Comparison of ENCODE assay signal across 1 cellular context in the genomic region with DNA sequence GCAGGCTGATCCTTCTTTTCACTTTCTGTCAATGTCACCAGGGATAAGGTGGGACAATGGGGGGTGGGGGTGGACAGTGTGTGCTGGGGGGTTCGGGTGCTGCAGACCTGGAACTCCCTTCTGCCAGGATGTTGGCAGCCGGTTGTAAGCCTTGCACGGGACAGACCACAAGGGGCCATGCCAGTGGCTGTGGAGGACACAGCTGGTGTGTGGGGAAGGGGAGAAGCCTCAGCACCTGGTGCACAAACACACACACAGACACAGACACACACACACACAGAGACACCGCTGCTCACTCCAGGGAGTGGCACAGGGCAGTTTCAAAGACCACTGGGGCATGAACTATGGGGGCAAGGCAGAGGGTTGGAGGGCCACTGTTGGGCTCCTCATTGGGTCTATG.
A peak's percentile ranks its signal among the peaks of the same experiment; 100 is the strongest.
TF ChIP-seq lines count a peak whose summit lies in the region.

No MANE protein-coding gene starts in this region.

TF ChIP-seq in K562, 482 proteins besides CTCF, POLR2A, EP300 and RAD21 (continued from another document):
- TF ChIP-seq, protein P1, sequence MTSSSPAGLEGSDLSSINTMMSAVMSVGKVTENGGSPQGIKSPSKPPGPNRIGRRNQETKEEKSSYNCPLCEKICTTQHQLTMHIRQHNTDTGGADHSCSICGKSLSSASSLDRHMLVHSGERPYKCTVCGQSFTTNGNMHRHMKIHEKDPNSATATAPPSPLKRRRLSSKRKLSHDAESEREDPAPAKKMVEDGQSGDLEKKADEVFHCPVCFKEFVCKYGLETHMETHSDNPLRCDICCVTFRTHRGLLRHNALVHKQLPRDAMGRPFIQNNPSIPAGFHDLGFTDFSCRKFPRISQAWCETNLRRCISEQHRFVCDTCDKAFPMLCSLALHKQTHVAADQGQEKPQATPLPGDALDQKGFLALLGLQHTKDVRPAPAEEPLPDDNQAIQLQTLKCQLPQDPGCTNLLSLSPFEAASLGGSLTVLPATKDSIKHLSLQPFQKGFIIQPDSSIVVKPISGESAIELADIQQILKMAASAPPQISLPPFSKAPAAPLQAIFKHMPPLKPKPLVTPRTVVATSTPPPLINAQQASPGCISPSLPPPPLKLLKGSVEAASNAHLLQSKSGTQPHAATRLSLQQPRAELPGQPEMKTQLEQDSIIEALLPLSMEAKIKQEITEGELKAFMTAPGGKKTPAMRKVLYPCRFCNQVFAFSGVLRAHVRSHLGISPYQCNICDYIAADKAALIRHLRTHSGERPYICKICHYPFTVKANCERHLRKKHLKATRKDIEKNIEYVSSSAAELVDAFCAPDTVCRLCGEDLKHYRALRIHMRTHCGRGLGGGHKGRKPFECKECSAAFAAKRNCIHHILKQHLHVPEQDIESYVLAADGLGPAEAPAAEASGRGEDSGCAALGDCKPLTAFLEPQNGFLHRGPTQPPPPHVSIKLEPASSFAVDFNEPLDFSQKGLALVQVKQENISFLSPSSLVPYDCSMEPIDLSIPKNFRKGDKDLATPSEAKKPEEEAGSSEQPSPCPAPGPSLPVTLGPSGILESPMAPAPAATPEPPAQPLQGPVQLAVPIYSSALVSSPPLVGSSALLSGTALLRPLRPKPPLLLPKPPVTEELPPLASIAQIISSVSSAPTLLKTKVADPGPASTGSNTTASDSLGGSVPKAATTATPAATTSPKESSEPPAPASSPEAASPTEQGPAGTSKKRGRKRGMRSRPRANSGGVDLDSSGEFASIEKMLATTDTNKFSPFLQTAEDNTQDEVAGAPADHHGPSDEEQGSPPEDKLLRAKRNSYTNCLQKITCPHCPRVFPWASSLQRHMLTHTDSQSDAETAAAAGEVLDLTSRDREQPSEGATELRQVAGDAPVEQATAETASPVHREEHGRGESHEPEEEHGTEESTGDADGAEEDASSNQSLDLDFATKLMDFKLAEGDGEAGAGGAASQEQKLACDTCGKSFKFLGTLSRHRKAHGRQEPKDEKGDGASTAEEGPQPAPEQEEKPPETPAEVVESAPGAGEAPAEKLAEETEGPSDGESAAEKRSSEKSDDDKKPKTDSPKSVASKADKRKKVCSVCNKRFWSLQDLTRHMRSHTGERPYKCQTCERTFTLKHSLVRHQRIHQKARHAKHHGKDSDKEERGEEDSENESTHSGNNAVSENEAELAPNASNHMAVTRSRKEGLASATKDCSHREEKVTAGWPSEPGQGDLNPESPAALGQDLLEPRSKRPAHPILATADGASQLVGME (CRISPR knock-in tag; IDR thresholded peaks at IDR 0.05), result no peak
- no peak for TF ChIP-seq SAFB2 (IDR thresholded peaks at IDR 0.05; ENCODE audit: borderline replicate concordance, low read depth, low read length, severe bottlenecking)
- TF ChIP-seq, protein P2, sequence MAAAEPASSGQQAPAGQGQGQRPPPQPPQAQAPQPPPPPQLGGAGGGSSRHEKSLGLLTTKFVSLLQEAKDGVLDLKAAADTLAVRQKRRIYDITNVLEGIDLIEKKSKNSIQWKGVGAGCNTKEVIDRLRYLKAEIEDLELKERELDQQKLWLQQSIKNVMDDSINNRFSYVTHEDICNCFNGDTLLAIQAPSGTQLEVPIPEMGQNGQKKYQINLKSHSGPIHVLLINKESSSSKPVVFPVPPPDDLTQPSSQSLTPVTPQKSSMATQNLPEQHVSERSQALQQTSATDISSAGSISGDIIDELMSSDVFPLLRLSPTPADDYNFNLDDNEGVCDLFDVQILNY (CRISPR knock-in tag; IDR thresholded peaks at IDR 0.05), result no peak
- TF ChIP-seq JUN (IDR thresholded peaks at IDR 0.05; ENCODE audit: borderline replicate concordance, low read depth, low read length), result no peak
- TF ChIP-seq JUN (CRISPR knock-in tag; IDR thresholded peaks at IDR 0.05; ENCODE audit: borderline replicate concordance), result no peak
- no peak for TF ChIP-seq SRSF1 (IDR thresholded peaks at IDR 0.05; ENCODE audit: low read depth, low read length)
- TF ChIP-seq HNRNPH1 (optimal IDR thresholded peaks at IDR 0.05; ENCODE audit: low read depth, low read length), result no peak
- TF ChIP-seq, protein P3, sequence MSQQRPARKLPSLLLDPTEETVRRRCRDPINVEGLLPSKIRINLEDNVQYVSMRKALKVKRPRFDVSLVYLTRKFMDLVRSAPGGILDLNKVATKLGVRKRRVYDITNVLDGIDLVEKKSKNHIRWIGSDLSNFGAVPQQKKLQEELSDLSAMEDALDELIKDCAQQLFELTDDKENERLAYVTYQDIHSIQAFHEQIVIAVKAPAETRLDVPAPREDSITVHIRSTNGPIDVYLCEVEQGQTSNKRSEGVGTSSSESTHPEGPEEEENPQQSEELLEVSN (IDR thresholded peaks at IDR 0.05; ENCODE audit: borderline replicate concordance in 1 of 2, extremely low read depth in 1 of 2, insufficient read depth in 1 of 2, insufficient read length in 1 of 2, low read depth in 1 of 2, low read length in 1 of 2, poor library complexity in 1 of 2, severe bottlenecking in 1 of 2), result no peak
- TF ChIP-seq, protein P4, sequence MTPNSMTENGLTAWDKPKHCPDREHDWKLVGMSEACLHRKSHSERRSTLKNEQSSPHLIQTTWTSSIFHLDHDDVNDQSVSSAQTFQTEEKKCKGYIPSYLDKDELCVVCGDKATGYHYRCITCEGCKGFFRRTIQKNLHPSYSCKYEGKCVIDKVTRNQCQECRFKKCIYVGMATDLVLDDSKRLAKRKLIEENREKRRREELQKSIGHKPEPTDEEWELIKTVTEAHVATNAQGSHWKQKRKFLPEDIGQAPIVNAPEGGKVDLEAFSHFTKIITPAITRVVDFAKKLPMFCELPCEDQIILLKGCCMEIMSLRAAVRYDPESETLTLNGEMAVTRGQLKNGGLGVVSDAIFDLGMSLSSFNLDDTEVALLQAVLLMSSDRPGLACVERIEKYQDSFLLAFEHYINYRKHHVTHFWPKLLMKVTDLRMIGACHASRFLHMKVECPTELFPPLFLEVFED (CRISPR knock-in tag; conservative IDR thresholded peaks at IDR 0.05), result 0 out of 2 replicates have a peak, but pooled peaks have one; percentile 3
- TF ChIP-seq SREBF2 (CRISPR knock-in tag; IDR thresholded peaks at IDR 0.05), result no peak
- TF ChIP-seq YBX1 (IDR thresholded peaks at IDR 0.05), result no peak
